ENCODE assay signal across 16 cellular contexts in genomic region chr1:193392686-193393085, GRCh38.
"Had no signal": no experiment of that assay in that cellular context is flagged by ENCODE, and none has a peak within 500 bp of the region (broad histone marks: within the 10 kb centered on the region; RNA-seq: fewer than 3 reads in every experiment).

No MANE protein-coding gene starts in this region.

- H3K27ac Mint-ChIP-seq: activated naive CD4-positive, alpha-beta T cell treated with anti-CD3 and anti-CD28 coated beads, Interleukin-2, amount 50 U/mL, for 24 hours; natural killer cell; T-helper 17 cell had no signal

- H3K4me3 Mint-ChIP-seq: activated naive CD4-positive, alpha-beta T cell treated with anti-CD3 and anti-CD28 coated beads, Interleukin-2, amount 50 U/mL, for 24 hours; central memory CD8-positive, alpha-beta T cell; natural killer cell; T-helper 17 cell had no signal

- ATAC-seq: natural killer cell, T-helper 17 cell had no signal

- H3K4me3 ChIP-seq: right lobe of liver, spleen, transverse colon had no signal

- H3K9me3 Mint-ChIP-seq: activated naive CD4-positive, alpha-beta T cell treated with anti-CD3 and anti-CD28 coated beads, Interleukin-2, amount 50 U/mL, for 24 hours; central memory CD8-positive, alpha-beta T cell; natural killer cell had no signal

- H3K4me1 ChIP-seq: right lobe of liver, spleen, transverse colon had no signal

- H3K4me1 Mint-ChIP-seq: central memory CD8-positive, alpha-beta T cell had no signal

- H3K27ac ChIP-seq: right lobe of liver, spleen, transverse colon had no signal

- H3K27me3 ChIP-seq: right lobe of liver, spleen, transverse colon had no signal

- H3K36me3 Mint-ChIP-seq: activated naive CD4-positive, alpha-beta T cell treated with anti-CD3 and anti-CD28 coated beads, Interleukin-2, amount 50 U/mL, for 24 hours; natural killer cell had no signal

- H3K27me3 Mint-ChIP-seq: activated naive CD4-positive, alpha-beta T cell treated with anti-CD3 and anti-CD28 coated beads, Interleukin-2, amount 50 U/mL, for 24 hours; central memory CD8-positive, alpha-beta T cell; T-helper 17 cell had no signal

- DNase-seq: activated CD4-positive, alpha-beta T cell treated with anti-CD3 and anti-CD28 coated beads, Interleukin-2, amount 50 U/mL, for 1 hour; activated effector memory CD4-positive, alpha-beta T cell treated with Interleukin-2 at 50 U/mL for 16 hours; activated T-cell treated with anti-CD3 and anti-CD28 coated beads, Interleukin-2, amount 50 U/mL, for 1 hour; cortex of kidney; effector CD8-positive, alpha-beta T cell; natural killer cell; nucleus accumbens; right lobe of liver; spleen; stimulated activated CD4-positive, alpha-beta T cell treated with anti-CD3 and anti-CD28 coated beads, Interleukin-1b, Interleukin-23, amount 100 ng/mL, for 48 hours; stimulated activated naive CD4-positive, alpha-beta T cell; substantia nigra; T-helper 17 cell; transverse colon had no signal

- H3K36me3 ChIP-seq: right lobe of liver, spleen, transverse colon had no signal

- H3K9me3 ChIP-seq: right lobe of liver, spleen, transverse colon had no signal
